9 cellular contexts compared by ENCODE assay signal in genomic region chr3:53238051-53238850, GRCh38. TPM values are rescaled to one million over a fixed set of nuclear protein-coding genes. Genes with fewer than 3 reads are reported as not detected.
A peak's percentile ranks its signal among the peaks of the same experiment; 100 is the strongest.
DNase-seq lines count a peak whose midpoint lies in the region; ATAC-seq and TF ChIP-seq lines count a peak whose summit lies in the region.
"Had no signal": no experiment of that assay in that cellular context is flagged by ENCODE, and none has a peak within 500 bp of the region (broad histone marks: within the 10 kb centered on the region; RNA-seq: fewer than 3 reads in every experiment).

No MANE protein-coding gene starts in this region.

- ATAC-seq in HG03108 (IDR thresholded peaks at IDR 0.05; ENCODE audit: unreplicated experiment) = no peak

- intact Hi-C loops in posterior cingulate gyrus (cut with DNase I) = no loop called here
- intact Hi-C loops in testis (cut with DNase I; ENCODE audit: low total_unique reads) = no loop called here

- no peak overlapping the region for H3K4me3 ChIP-seq in coronary artery
- no peak overlapping the region for H3K4me3 ChIP-seq in mucosa of rectum (ENCODE audit: low read length in 2 of 2)
- no peak overlapping the region for H3K4me3 ChIP-seq in testis

- DNase-seq in LHCN-M2 (ENCODE audit: low read depth) (peak; percentile 91), coronary artery (ENCODE audit: low spot score) (no peak), posterior cingulate gyrus (no peak), testis (no peak), NCI-H526 treated with DMSO at 0.1 percent for 48 hours (lab: John Stamatoyannopoulos, UW) (no peak)
- DNase-seq: NCI-H510A had no signal

- 84 to 88% methylated on average over 3 to 6 of the region's 6 CpGs for WGBS in testis, 2 donors

- peak overlapping the region in 1 of 2 donors; percentile 37 for H3K9ac ChIP-seq in mucosa of rectum (ENCODE audit: low read depth in 1 of 2, low read length in 2 of 2)

- H3K27me3 ChIP-seq in mucosa of rectum (ENCODE audit: control insufficient read depth in 2 of 2, insufficient read depth in 2 of 2, low read length in 2 of 2) (no peaks in the 10 kb centered on the region), testis (no peaks in the 10 kb centered on the region)

- H3K36me3 ChIP-seq in mucosa of rectum (ENCODE audit: control insufficient read depth in 2 of 2, insufficient read depth in 2 of 2, low read length in 2 of 2) (peaks cover 31 to 64% of the 10 kb centered on the region in 2 donors), testis (ENCODE audit: low read depth, missing control alignments) (no peaks in the 10 kb centered on the region)

- TF ChIP-seq CTCF in C4-2B (conservative IDR thresholded peaks at IDR 0.05) (no peak), coronary artery (IDR thresholded peaks at IDR 0.05) (no peak), testis (IDR thresholded peaks at IDR 0.05) (no peak)

- no peaks in the 10 kb centered on the region for H3K9me3 ChIP-seq in mucosa of rectum (ENCODE audit: control insufficient read depth in 2 of 2, low read length in 2 of 2)
- H3K9me3 ChIP-seq in testis = no peaks in the 10 kb centered on the region

- no peak for TF ChIP-seq POLR2A in testis (IDR thresholded peaks at IDR 0.05)

- H3K4me1 ChIP-seq in mucosa of rectum (ENCODE audit: control insufficient read depth in 2 of 2, insufficient read depth in 2 of 2, low read length in 2 of 2) = peaks cover 25 to 39% of the 10 kb centered on the region in 2 donors
- H3K4me1 ChIP-seq in testis = peaks cover 17% of the 10 kb centered on the region

- H3K27ac ChIP-seq in C4-2B = peak overlapping the region; percentile 32; the same call in 1 of the 2 replicates
- H3K27ac ChIP-seq in coronary artery = peak overlapping the region; percentile 3 to 67
- peak overlapping the region; percentile 68 to 69 for H3K27ac ChIP-seq in mucosa of rectum (ENCODE audit: low read depth in 2 of 2, low read length in 2 of 2)
- no peak overlapping the region for H3K27ac ChIP-seq in testis

RNA-seq across cellular contexts. Expression of gene TKT, which starts 17.6 kb away (rescaled TPM):
- total RNA-seq in LHCN-M2 (2014; rRNA removed) = 212 and 235 TPM in 2 replicates
- 306 TPM for polyA plus RNA-seq in LHCN-M2 (2012)
- total RNA-seq in testis = 100 to 1,000 TPM; 112 to 184 TPM
- 99.9 TPM for polyA plus RNA-seq in testis (ENCODE audit: insufficient read depth, low read depth, low replicate concordance)

Comparison
In these comparisons a context has a peak if more than half of its experiments do, and no peak if none do; other contexts are left out.
1. H3K27ac ChIP-seq: peak in C4-2B (single experiment), coronary artery (2 of 2) and mucosa of rectum (2 of 2); none in testis (0 of 2).